ENCODE assay signal across 35 cellular contexts in genomic region chr10:48514263-48514662, GRCh38.
"Had no signal": no experiment of that assay in that cellular context is flagged by ENCODE, and none has a peak within 500 bp of the region (broad histone marks: within the 10 kb centered on the region; RNA-seq: fewer than 3 reads in every experiment).

No MANE protein-coding gene starts in this region.

- H3K4me3 ChIP-seq: MG63 had no signal

- H3K27me3 ChIP-seq: MG63 had no signal

- DNase-seq: Kasumi-1, MG63, MM.1S, MV-4-11, NCI-H1048, NCI-H1092, NCI-H1092 treated with DMSO at 0.1 percent for 48 hours, NCI-H1105, NCI-H1105 treated with DMSO at 0.1 percent for 48 hours, NCI-H1417, NCI-H1417 treated with DMSO at 0.1 percent for 48 hours, NCI-H1436, NCI-H1436 treated with DMSO at 0.1 percent for 48 hours, NCI-H146, NCI-H1694, NCI-H1694 treated with DMSO at 0.1 percent for 48 hours, NCI-H187, NCI-H187 treated with DMSO at 0.1 percent for 48 hours, NCI-H1930, NCI-H2029, NCI-H2081, NCI-H2081 treated with DMSO at 0.1 percent for 48 hours, NCI-H2107, NCI-H2171, NCI-H2171 treated with DMSO at 0.1 percent for 48 hours, NCI-H2227 treated with DMSO at 0.1 percent for 48 hours, NCI-H226, NCI-H345, NCI-H446, NCI-H446 treated with DMSO at 0.1 percent for 48 hours, NCI-H510A, NCI-H510A treated with DMSO at 0.1 percent for 48 hours, NCI-H524, NCI-H524 treated with DMSO at 0.1 percent for 48 hours, NCI-H526 had no signal
